ENCODE assay signal across 23 cellular contexts in the genomic region with DNA sequence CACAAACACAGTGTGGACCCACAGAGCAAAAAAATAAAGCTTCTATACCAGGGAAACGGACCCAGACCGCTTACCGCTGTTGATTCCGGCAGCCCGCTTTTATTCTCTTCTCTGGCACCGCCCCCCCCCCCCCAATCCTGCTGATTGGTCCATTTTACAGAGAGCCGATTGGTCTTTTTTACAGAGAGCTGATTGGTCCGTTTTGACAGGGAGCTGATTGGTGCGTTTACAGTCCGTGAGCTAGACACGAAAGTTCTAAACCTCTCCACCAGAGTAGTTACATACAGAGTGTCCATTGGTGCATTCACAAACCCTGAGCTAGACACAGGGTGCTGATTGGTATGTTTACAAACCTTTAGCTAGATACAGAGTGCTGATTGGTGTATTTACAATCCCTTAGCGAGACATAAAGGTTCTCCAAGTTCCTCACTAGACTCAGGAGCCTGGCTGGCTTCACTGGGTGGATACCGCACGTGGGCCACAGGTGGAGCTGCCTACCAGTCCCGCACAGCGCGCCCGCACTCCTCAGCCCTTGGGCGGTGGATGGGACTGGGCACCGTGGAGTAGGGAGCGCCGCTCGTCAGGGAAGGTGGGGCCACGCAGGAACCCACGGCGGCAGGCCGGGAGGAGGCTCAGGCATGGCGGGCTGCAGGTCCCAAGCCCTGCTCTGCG.
DNase-seq lines count a peak whose midpoint lies in the region; ATAC-seq and TF ChIP-seq lines count a peak whose summit lies in the region.
"Had no signal": no experiment of that assay in that cellular context is flagged by ENCODE, and none has a peak within 500 bp of the region (broad histone marks: within the 10 kb centered on the region; RNA-seq: fewer than 3 reads in every experiment).

No MANE protein-coding gene starts in this region.

- H3K36me3 Mint-ChIP-seq in GM23338 (ENCODE audit: low read depth) = no peaks in the 10 kb centered on the region
- no peaks in the 10 kb centered on the region for H3K36me3 Mint-ChIP-seq in stimulated activated memory B cell treated with anti-CD40 and anti-IgM and Interleukin-4, amounts not matched to agents 10 μg/mL and 1 μg/mL and 100 μg/mL, for 72 hours
- H3K36me3 Mint-ChIP-seq: CD4-positive, CD25-positive, alpha-beta regulatory T cell; CD8-positive, alpha-beta memory T cell; IgD-negative memory B cell had no signal

- H3K27ac ChIP-seq in GM23338 (ENCODE audit: low read depth) (no peak overlapping the region), coronary artery (no peak overlapping the region)
- H3K27ac ChIP-seq: HL-60, KMS-11 had no signal

- DNase-seq in GM23338 (ENCODE audit: low spot score) (peak; percentile 72), HT1080 (ENCODE audit: low read depth) (peak; percentile 17), coronary artery (ENCODE audit: low spot score) (peak; percentile 35), SKM-1 (lab: John Stamatoyannopoulos, UW; ENCODE audit: unreplicated experiment) (no peak)
- DNase-seq: ACHN; BE2C; C1 segment of cervical spinal cord; CD4-positive, CD25-positive, alpha-beta regulatory T cell; CD8-positive, alpha-beta memory T cell; COR-L47; DMS 273 treated with DMSO at 0.1 percent for 48 hours; DMS53; DND-41; EL; GDM1 had no signal

- H3K4me3 ChIP-seq in GM23338 (peak overlapping the region; percentile 52), coronary artery (no peak overlapping the region)
- H3K4me3 ChIP-seq: HAP-1 had no signal

- H3K9me3 Mint-ChIP-seq in GM23338 = peaks cover 8% of the 10 kb centered on the region; the same call in 2 of the 3 replicates
- peaks cover 2% of the 10 kb centered on the region for H3K9me3 Mint-ChIP-seq in stimulated activated memory B cell treated with anti-CD40 and anti-IgM and Interleukin-4, amounts not matched to agents 10 μg/mL and 1 μg/mL and 100 μg/mL, for 72 hours

- no peak overlapping the region for H3K27ac Mint-ChIP-seq in GM23338
- no peak overlapping the region for H3K27ac Mint-ChIP-seq in stimulated activated memory B cell treated with anti-CD40 and anti-IgM and Interleukin-4, amounts not matched to agents 10 μg/mL and 1 μg/mL and 100 μg/mL, for 72 hours
- H3K27ac Mint-ChIP-seq: CD4-positive, CD25-positive, alpha-beta regulatory T cell; CD8-positive, alpha-beta memory T cell; IgD-negative memory B cell had no signal

- H3K79me2 ChIP-seq in GM23338 (replicated peaks; ENCODE audit: insufficient read depth) = no peaks in the 10 kb centered on the region

- no peaks in the 10 kb centered on the region for H3K4me1 ChIP-seq in GM23338 (ENCODE audit: insufficient read depth)
- H3K4me1 ChIP-seq: BE2C, HAP-1 had no signal

- H3F3A ChIP-seq in GM23338 (replicated peaks; ENCODE audit: low read depth) = no peaks in the 10 kb centered on the region

- ATAC-seq in GM23338 (peak; percentile 89), HG03432 (IDR thresholded peaks at IDR 0.05; ENCODE audit: unreplicated experiment) (no peak), HG02970 (IDR thresholded peaks at IDR 0.05; ENCODE audit: low FRiP score, unreplicated experiment) (no peak), HG03196 (IDR thresholded peaks at IDR 0.05; ENCODE audit: unreplicated experiment) (no peak)
- peak; percentile 47 for ATAC-seq in stimulated activated memory B cell treated with anti-CD40 and anti-IgM and Interleukin-4, amounts not matched to agents 10 μg/mL and 1 μg/mL and 100 μg/mL, for 72 hours

- H3K4me3 Mint-ChIP-seq in GM23338 = no peak overlapping the region
- H3K4me3 Mint-ChIP-seq in stimulated activated memory B cell treated with anti-CD40 and anti-IgM and Interleukin-4, amounts not matched to agents 10 μg/mL and 1 μg/mL and 100 μg/mL, for 72 hours = no peak overlapping the region
- H3K4me3 Mint-ChIP-seq: CD4-positive, CD25-positive, alpha-beta regulatory T cell; CD8-positive, alpha-beta memory T cell; IgD-negative memory B cell had no signal

- peak overlapping the region; percentile 81; the same call in 1 of the 2 replicates for H2AFZ ChIP-seq in GM23338

- H3K36me3 ChIP-seq in GM23338 (ENCODE audit: insufficient read depth) = no peaks in the 10 kb centered on the region
- H3K36me3 ChIP-seq: BE2C, HAP-1 had no signal

- H3K9me2 ChIP-seq in GM23338 (ENCODE audit: insufficient read depth) = no peaks in the 10 kb centered on the region

- TF ChIP-seq CTCF in GM23338 (conservative IDR thresholded peaks at IDR 0.05; ENCODE audit: low read depth in 2 of 2) (peak in 1 of 2 experiments; percentile 35; a peak in 3 of 4 replicates), coronary artery (IDR thresholded peaks at IDR 0.05) (no peak)

- peak overlapping the region; percentile 65; the same call in 1 of the 2 replicates for H3K4me2 ChIP-seq in GM23338
- H3K4me2 ChIP-seq: KMS-11 had no signal

- no peaks in the 10 kb centered on the region for H4K20me1 ChIP-seq in GM23338 (replicated peaks; ENCODE audit: insufficient read depth)

- H3K27me3 ChIP-seq in GM23338 (ENCODE audit: insufficient read depth) = peaks cover 11% of the 10 kb centered on the region
- H3K27me3 ChIP-seq: BE2C had no signal

- peaks cover 6% of the 10 kb centered on the region for H3K27me3 Mint-ChIP-seq in GM23338 (ENCODE audit: insufficient read depth, low read depth, poor library complexity)
- H3K27me3 Mint-ChIP-seq in stimulated activated memory B cell treated with anti-CD40 and anti-IgM and Interleukin-4, amounts not matched to agents 10 μg/mL and 1 μg/mL and 100 μg/mL, for 72 hours = peaks cover 26% of the 10 kb centered on the region

- H3K4me1 Mint-ChIP-seq in GM23338 = no peaks in the 10 kb centered on the region; the same call in 2 of the 3 replicates
- no peaks in the 10 kb centered on the region for H3K4me1 Mint-ChIP-seq in stimulated activated memory B cell treated with anti-CD40 and anti-IgM and Interleukin-4, amounts not matched to agents 10 μg/mL and 1 μg/mL and 100 μg/mL, for 72 hours
- H3K4me1 Mint-ChIP-seq: CD4-positive, CD25-positive, alpha-beta regulatory T cell; CD8-positive, alpha-beta memory T cell; IgD-negative memory B cell had no signal

TF ChIP-seq in GM23338, 12 proteins besides CTCF, POLR2A, EP300 and RAD21 (continues in another document):
- TF ChIP-seq EZH2phosphoT487 (IDR thresholded peaks at IDR 0.05; ENCODE audit: unreplicated experiment) = no peak
- TF ChIP-seq, protein P1, sequence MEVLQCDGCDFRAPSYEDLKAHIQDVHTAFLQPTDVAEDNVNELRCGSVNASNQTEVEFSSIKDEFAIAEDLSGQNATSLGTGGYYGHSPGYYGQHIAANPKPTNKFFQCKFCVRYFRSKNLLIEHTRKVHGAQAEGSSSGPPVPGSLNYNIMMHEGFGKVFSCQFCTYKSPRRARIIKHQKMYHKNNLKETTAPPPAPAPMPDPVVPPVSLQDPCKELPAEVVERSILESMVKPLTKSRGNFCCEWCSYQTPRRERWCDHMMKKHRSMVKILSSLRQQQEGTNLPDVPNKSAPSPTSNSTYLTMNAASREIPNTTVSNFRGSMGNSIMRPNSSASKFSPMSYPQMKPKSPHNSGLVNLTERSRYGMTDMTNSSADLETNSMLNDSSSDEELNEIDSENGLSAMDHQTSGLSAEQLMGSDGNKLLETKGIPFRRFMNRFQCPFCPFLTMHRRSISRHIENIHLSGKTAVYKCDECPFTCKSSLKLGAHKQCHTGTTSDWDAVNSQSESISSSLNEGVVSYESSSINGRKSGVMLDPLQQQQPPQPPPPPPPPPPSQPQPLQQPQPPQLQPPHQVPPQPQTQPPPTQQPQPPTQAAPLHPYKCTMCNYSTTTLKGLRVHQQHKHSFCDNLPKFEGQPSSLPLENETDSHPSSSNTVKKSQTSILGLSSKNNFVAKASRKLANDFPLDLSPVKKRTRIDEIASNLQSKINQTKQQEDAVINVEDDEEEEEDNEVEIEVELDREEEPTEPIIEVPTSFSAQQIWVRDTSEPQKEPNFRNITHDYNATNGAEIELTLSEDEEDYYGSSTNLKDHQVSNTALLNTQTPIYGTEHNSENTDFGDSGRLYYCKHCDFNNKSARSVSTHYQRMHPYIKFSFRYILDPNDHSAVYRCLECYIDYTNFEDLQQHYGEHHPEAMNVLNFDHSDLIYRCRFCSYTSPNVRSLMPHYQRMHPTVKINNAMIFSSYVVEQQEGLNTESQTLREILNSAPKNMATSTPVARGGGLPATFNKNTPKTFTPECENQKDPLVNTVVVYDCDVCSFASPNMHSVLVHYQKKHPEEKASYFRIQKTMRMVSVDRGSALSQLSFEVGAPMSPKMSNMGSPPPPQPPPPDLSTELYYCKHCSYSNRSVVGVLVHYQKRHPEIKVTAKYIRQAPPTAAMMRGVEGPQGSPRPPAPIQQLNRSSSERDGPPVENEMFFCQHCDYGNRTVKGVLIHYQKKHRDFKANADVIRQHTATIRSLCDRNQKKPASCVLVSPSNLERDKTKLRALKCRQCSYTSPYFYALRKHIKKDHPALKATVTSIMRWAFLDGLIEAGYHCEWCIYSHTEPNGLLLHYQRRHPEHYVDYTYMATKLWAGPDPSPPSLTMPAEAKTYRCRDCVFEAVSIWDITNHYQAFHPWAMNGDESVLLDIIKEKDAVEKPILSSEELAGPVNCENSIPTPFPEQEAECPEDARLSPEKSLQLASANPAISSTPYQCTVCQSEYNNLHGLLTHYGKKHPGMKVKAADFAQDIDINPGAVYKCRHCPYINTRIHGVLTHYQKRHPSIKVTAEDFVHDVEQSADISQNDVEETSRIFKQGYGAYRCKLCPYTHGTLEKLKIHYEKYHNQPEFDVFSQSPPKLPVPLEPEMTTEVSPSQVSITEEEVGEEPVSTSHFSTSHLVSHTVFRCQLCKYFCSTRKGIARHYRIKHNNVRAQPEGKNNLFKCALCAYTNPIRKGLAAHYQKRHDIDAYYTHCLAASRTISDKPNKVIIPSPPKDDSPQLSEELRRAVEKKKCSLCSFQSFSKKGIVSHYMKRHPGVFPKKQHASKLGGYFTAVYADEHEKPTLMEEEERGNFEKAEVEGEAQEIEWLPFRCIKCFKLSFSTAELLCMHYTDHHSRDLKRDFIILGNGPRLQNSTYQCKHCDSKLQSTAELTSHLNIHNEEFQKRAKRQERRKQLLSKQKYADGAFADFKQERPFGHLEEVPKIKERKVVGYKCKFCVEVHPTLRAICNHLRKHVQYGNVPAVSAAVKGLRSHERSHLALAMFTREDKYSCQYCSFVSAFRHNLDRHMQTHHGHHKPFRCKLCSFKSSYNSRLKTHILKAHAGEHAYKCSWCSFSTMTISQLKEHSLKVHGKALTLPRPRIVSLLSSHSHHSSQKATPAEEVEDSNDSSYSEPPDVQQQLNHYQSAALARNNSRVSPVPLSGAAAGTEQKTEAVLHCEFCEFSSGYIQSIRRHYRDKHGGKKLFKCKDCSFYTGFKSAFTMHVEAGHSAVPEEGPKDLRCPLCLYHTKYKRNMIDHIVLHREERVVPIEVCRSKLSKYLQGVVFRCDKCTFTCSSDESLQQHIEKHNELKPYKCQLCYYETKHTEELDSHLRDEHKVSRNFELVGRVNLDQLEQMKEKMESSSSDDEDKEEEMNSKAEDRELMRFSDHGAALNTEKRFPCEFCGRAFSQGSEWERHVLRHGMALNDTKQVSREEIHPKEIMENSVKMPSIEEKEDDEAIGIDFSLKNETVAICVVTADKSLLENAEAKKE (CRISPR knock-in tag; IDR thresholded peaks at IDR 0.05) = no peak
- no peak for TF ChIP-seq JUNB (IDR thresholded peaks at IDR 0.05; ENCODE audit: unreplicated experiment)
- TF ChIP-seq CREB1 (CRISPR knock-in tag; IDR thresholded peaks at IDR 0.05; ENCODE audit: low read depth) = no peak
- no peak for TF ChIP-seq EZH2 (IDR thresholded peaks at IDR 0.05; ENCODE audit: low read depth, unreplicated experiment)

Comparison
In these comparisons a context has a peak if more than half of its experiments do, and no peak if none do; other contexts are left out.
1. ATAC-seq: peak in GM23338 (single experiment) and stimulated activated memory B cell treated with anti-CD40 and anti-IgM and Interleukin-4, amounts not matched to agents 10 μg/mL and 1 μg/mL and 100 μg/mL, for 72 hours (single experiment); none in HG03432 (single experiment), HG02970 (single experiment) and HG03196 (single experiment).